ENCODE assay signal across 8 cellular contexts in the genomic region with DNA sequence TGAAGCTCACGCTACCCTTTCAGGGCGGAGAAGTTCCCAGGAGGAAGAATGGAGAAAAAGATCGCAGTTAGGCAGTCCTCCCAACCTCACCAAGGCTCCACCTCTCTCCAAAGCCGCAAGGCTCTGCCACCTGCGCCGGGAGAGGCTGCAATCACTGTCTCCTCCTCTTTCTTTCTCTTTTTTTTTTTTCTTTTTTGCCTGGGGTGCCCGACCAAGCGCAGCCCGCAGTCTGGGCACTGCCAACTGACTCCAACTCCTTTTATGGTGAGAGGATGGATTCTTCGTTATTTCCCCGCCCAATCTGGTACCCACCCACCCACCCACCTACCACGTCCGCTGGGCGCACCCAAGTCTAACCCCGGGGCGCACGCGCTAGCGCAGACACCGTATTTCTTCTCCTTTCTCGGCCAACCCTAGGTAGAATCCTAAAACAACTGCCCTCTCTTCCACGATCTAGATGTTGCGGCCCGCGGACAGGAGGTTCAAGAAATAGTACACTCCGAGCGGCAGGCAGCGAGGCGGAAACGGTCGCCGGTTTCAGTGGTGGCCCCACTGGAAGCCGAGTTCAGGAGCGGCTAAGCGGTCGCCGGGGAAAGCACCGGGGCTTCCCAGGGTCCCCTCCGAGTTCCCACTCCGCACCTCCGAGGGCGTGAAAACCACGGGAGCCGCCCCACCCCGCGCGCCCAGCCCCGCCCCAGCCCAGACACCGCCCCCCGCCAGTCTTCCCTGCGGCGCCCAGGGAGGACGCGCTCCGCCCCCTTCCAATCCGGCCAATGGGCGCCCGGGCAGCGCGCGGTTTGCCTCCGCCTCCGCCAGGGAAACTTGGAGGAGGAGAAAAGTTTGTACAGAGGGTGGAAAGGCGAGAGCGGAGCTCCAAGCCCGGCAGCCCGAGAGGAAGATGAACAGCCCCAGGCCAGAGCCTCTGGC. TPM values are rescaled to one million over a fixed set of nuclear protein-coding genes. Genes with fewer than 3 reads are reported as not detected.
A peak's percentile ranks its signal among the peaks of the same experiment; 100 is the strongest.
DNase-seq lines count a peak whose midpoint lies in the region; ATAC-seq lines count a peak whose summit lies in the region.

A gene (plus strand): TSS at position 845 of the 927 bp plus-strand sequence. CDS start 1,079 bp downstream, outside the sequence.

- H3K9me3 Mint-ChIP-seq in CD8-positive, alpha-beta memory T cell, result peaks cover 0 to 2% (median 0%) of the 10 kb centered on the region in 5 donors

- peaks cover 46% of the 10 kb centered on the region for H3K4me1 ChIP-seq in CD8-positive, alpha-beta memory T cell (ENCODE audit: insufficient read depth, low read length)

- no peaks in the 10 kb centered on the region for H3K27me3 ChIP-seq in CD8-positive, alpha-beta memory T cell (ENCODE audit: insufficient read depth, low read length, poor library complexity, severe bottlenecking)

- peak within 1 kb of the TSS; percentile 91 to 100 (median 99) for H3K4me3 Mint-ChIP-seq in CD8-positive, alpha-beta memory T cell

- no peaks in the 10 kb centered on the region for H3K9me3 ChIP-seq in CD8-positive, alpha-beta memory T cell (ENCODE audit: low read length)

- peak; percentile 61 for ATAC-seq in GM19468 (IDR thresholded peaks at IDR 0.05; ENCODE audit: extremely low read depth, unreplicated experiment)

- CTCF ChIA-PET in CD8-positive, alpha-beta memory T cell (lab: Charles Lee), result interaction anchor here (0.9 to 4.4 kb wide), 7 partner anchors 9 to 312 kb away, joined by 3 to 28 read pairs (median 3); no protein-coding TSS in a partner anchor

- peaks cover 7% of the 10 kb centered on the region for H3K36me3 ChIP-seq in CD8-positive, alpha-beta memory T cell (ENCODE audit: insufficient read depth, low read length)

- POLR2A ChIA-PET in CD8-positive, alpha-beta memory T cell (lab: Charles Lee), result interaction anchor here (0.5 to 3.9 kb wide), 6 partner anchors 9 to 278 kb away, joined by 3 to 28 read pairs (median 4); no protein-coding TSS in a partner anchor

- H3K27me3 Mint-ChIP-seq in CD8-positive, alpha-beta memory T cell, result peaks cover 0 to 3% of the 10 kb centered on the region in 2 donors

- peak; percentile 88 to 93 (median 89) for DNase-seq in CD8-positive, alpha-beta memory T cell
- DNase-seq in HS-27A (ENCODE audit: low read depth) (peak; percentile 86), OCI-M1 (lab: John Stamatoyannopoulos, UW) (peak; percentile 92), activated T-cell treated with anti-CD3 and anti-CD28 coated beads for 24 hours (ENCODE audit: low read depth) (peak; percentile 89), epithelial cell of prostate (ENCODE audit: low read depth, low spot score) (peak; percentile 81), mucosa of gallbladder (ENCODE audit: low spot score) (peak; percentile 93)
- DNase-seq in stimulated activated CD8-positive, alpha-beta memory T cell treated with anti-CD3 and anti-CD28 coated beads, Interleukin-4, amount 100 ng/mL, for 24 hours (ENCODE audit: low read depth), result peak; percentile 88

- peak within 1 kb of the TSS; percentile 96 for H3K4me3 ChIP-seq in CD8-positive, alpha-beta memory T cell (ENCODE audit: low read length)

- peak within 1 kb of the TSS; percentile 95 to 99 (median 98) for H3K27ac Mint-ChIP-seq in CD8-positive, alpha-beta memory T cell

- peaks cover 52 to 60% (median 60%) of the 10 kb centered on the region in 3 donors for H3K4me1 Mint-ChIP-seq in CD8-positive, alpha-beta memory T cell

- H3K27ac ChIP-seq in CD8-positive, alpha-beta memory T cell (ENCODE audit: low read depth, low read length), result peak within 1 kb of the TSS; percentile 77
- peak within 1 kb of the TSS; percentile 92 for H3K27ac ChIP-seq in epithelial cell of prostate

- H3K36me3 Mint-ChIP-seq in CD8-positive, alpha-beta memory T cell, result peaks cover 8 to 48% (median 11%) of the 10 kb centered on the region in 3 donors

RNA-seq across cellular contexts. Expression of the gene that starts here (rescaled TPM):
- total RNA-seq in CD8-positive, alpha-beta memory T cell, result 10 to 100 TPM; 49.5 to 53.9 TPM
- polyA plus RNA-seq in CD8-positive, alpha-beta memory T cell, result 84.1 TPM
- total RNA-seq in mucosa of gallbladder, result 24.0 TPM

Comparison
In these comparisons a context has a peak if more than half of its experiments do, and no peak if none do; other contexts are left out.
1. Peak in every context shown above with its lines: DNase-seq, ATAC-seq, H3K4me3 ChIP-seq and H3K27ac ChIP-seq.